Comparison of ENCODE assay signal across 7 cellular contexts in the genomic region with DNA sequence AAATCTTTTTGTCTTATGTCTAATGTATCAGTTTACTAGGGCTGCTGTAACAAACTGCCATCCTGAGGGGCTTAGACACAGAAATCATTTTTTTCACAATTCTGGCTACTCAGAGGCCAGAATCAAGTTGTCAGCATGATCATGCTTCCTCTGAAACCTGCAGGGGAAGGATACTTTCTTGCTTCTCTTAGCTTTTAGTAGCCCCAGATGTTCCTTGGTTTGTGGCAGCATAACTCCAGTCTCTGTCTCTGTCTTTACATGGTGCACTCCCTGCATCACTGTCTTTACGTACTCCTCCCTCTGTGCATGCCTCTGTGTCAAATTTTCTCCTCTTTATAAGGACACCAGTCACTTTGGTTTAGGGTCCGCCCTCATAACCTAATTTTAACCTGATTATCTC. TPM values are rescaled to one million over a fixed set of nuclear protein-coding genes. Genes with fewer than 3 reads are reported as not detected.
"Had no signal": no experiment of that assay in that cellular context is flagged by ENCODE, and none has a peak within 500 bp of the region (broad histone marks: within the 10 kb centered on the region; RNA-seq: fewer than 3 reads in every experiment).

No MANE protein-coding gene starts in this region.

- H3K4me3 ChIP-seq: GM23248, K562 had no signal

- H2AFZ ChIP-seq: GM23248 had no signal

- ATAC-seq: K562 had no signal

- H3K27ac ChIP-seq: GM23248 had no signal

- DNase-seq: GM23248, H9, HCEC 1CT, IMR-90, KG1 had no signal

- H3K9ac ChIP-seq: GM23248 had no signal

RNA-seq across cellular contexts. Expression of a gene that starts 2.0 kb away (rescaled TPM):
- total RNA-seq: H1, H9, K562 had no signal
- polyA plus RNA-seq: GM23248, K562 had no signal
